Comparison of ENCODE assay signal across 8 cellular contexts in genomic region chr15:88623061-88623460, GRCh38. TPM values are rescaled to one million over a fixed set of nuclear protein-coding genes. Genes with fewer than 3 reads are reported as not detected.
DNase-seq lines count a peak whose midpoint lies in the region; ATAC-seq, FAIRE-seq and TF ChIP-seq lines count a peak whose summit lies in the region.

No MANE protein-coding gene starts in this region.

- peak overlapping the region; percentile 86 to 92 (median 86) for H3K4me3 Mint-ChIP-seq in T-cell

- peak; percentile 84 for FAIRE-seq in endothelial cell of umbilical vein (lab: Jason Lieb, UNC)

- peaks cover 62 to 67% (median 66%) of the 10 kb centered on the region in 3 donors for H3K4me1 Mint-ChIP-seq in T-cell

- H3K27me3 ChIP-seq in endothelial cell of umbilical vein (ENCODE audit: control insufficient read depth in 2 of 2, insufficient read depth in 2 of 2, low read length in 2 of 2) (no peaks in the 10 kb centered on the region), gastrocnemius medialis (no peaks in the 10 kb centered on the region)

- H3K27ac Mint-ChIP-seq in T-cell: peak overlapping the region; percentile 91 to 96

- peaks cover 69% of the 10 kb centered on the region for H3K79me2 ChIP-seq in endothelial cell of umbilical vein (ENCODE audit: control insufficient read depth, insufficient read depth, low read length)

- ATAC-seq in T-cell (replicated peaks in 1 of 4): no peak
- no peak for ATAC-seq in HG03280 (IDR thresholded peaks at IDR 0.05; ENCODE audit: unreplicated experiment)
- ATAC-seq in GM18867 (IDR thresholded peaks at IDR 0.05; ENCODE audit: unreplicated experiment): no peak
- ATAC-seq in gastrocnemius medialis: no peak

- H3K27me3 Mint-ChIP-seq in T-cell: peaks cover 3 to 5% of the 10 kb centered on the region in 2 donors

- H3K4me1 ChIP-seq in endothelial cell of umbilical vein (ENCODE audit: control insufficient read depth, extremely low read depth, insufficient read depth, low read length) (peaks cover 31% of the 10 kb centered on the region), gastrocnemius medialis (peaks cover 14 to 31% of the 10 kb centered on the region in 2 donors)

- POLR2A ChIA-PET in T-cell (lab: Charles Lee) (interaction anchor here in 1 of 2 donors (6.1 kb wide), 1 partner anchor 15 kb away, joined by 41 read pairs; the partner anchor contains the start of gene ISG20), endothelial cell of umbilical vein (lab: Charles Lee) (no interaction called here)

- TF ChIP-seq CTCF in endothelial cell of umbilical vein (IDR thresholded peaks at IDR 0.05; ENCODE audit: extremely low read depth in 1 of 2, insufficient read depth in 1 of 2, low read depth in 1 of 2, low read length in 2 of 2): no peak
- no peak for TF ChIP-seq CTCF in gastrocnemius medialis (IDR thresholded peaks at IDR 0.05 in 4 of 5, conservative IDR thresholded peaks at IDR 0.05 in 1 of 5)

- BruUV-seq in endothelial cell of umbilical vein (replicated peaks; lab: Mats Ljungman, UMichigan): no TSS peak

- H3K9me3 Mint-ChIP-seq in T-cell: no peaks in the 10 kb centered on the region

- no peak overlapping the region for H2AFZ ChIP-seq in endothelial cell of umbilical vein (ENCODE audit: low read depth, low read length)

- H4K20me1 ChIP-seq in endothelial cell of umbilical vein (replicated peaks; ENCODE audit: control insufficient read depth, extremely low read depth, insufficient read depth, low read length): no peaks in the 10 kb centered on the region

- dilution Hi-C loops in endothelial cell of umbilical vein (cut with MboI; ENCODE audit: extremely low pct_ligation_motif_present, low sequenced_read_pairs): no loop called here

- CTCF ChIA-PET in T-cell (lab: Charles Lee): interaction anchor here in 1 of 2 donors (4.0 kb wide), 1 partner anchor 41 kb away, joined by 23 read pairs; no protein-coding TSS in a partner anchor
- CTCF ChIA-PET in endothelial cell of umbilical vein (lab: Charles Lee): interaction anchor here (1.1 to 2.1 kb wide), 2 partner anchors 9 to 211 kb away, joined by 3 to 69 read pairs; no protein-coding TSS in a partner anchor

- H3K4me2 ChIP-seq in endothelial cell of umbilical vein (ENCODE audit: insufficient read depth, low read length): peak overlapping the region; percentile 84

- in situ Hi-C loops in gastrocnemius medialis (cut with MboI; ENCODE audit: low sequenced_read_pairs in 4 of 4): loop anchor here in 1 of 4 donors (25.0 kb wide), 1 partner anchor 136 kb away; no protein-coding TSS in a partner anchor

- H3K36me3 ChIP-seq in endothelial cell of umbilical vein (ENCODE audit: control insufficient read depth in 2 of 2, extremely low read depth in 1 of 2, insufficient read depth in 2 of 2, low read length in 2 of 2) (peaks cover 7 to 11% of the 10 kb centered on the region in 2 experiments), gastrocnemius medialis (peaks cover 0 to 20% of the 10 kb centered on the region in 2 donors)

- peak overlapping the region; percentile 81 for H3K27ac ChIP-seq in endothelial cell of umbilical vein (ENCODE audit: insufficient read depth, low read depth, low read length)
- peak overlapping the region in 2 of 4 donors; percentile 80 to 88 for H3K27ac ChIP-seq in gastrocnemius medialis

- DNase-seq in activated naive CD4-positive, alpha-beta T cell treated with Interleukin-2 at 50 U/mL for 16 hours: peak; percentile 68
- no peak for DNase-seq in activated naive CD4-positive, alpha-beta T cell (lab: John Stamatoyannopoulos, UW)
- peak in 1 of 34 experiments; percentile 13 for DNase-seq in T-cell
- peak; percentile 55 for DNase-seq in endothelial cell of umbilical vein (ENCODE audit: low read depth, low spot score)
- peak; percentile 49 for DNase-seq in posterior vena cava (ENCODE audit: low spot score)
- no peak for DNase-seq in gastrocnemius medialis

- intact Hi-C loops in endothelial cell of umbilical vein (cut with micrococcal nuclease): loop anchor here (5.0 to 10.0 kb wide), 3 partner anchors 156 to 712 kb away; partner anchors contain the start of genes MRPL46, MRPS11 and POLG
- intact Hi-C loops in posterior vena cava (cut with DNase I): no loop called here
- intact Hi-C loops in gastrocnemius medialis (cut with DNase I; ENCODE audit: low total_unique reads): loop anchor here (5.0 kb wide), 2 partner anchors 274 to 709 kb away; partner anchors contain the start of genes HAPLN3 and POLG

- peaks cover 11% of the 10 kb centered on the region for H3K36me3 Mint-ChIP-seq in T-cell

- H3K4me3 ChIP-seq in endothelial cell of umbilical vein (replicated peaks in 1 of 3; ENCODE audit: insufficient read depth in 1 of 3, low read depth in 1 of 3, low read length in 3 of 3) (peak overlapping the region in 1 of 3 experiments; percentile 78), gastrocnemius medialis (no peak overlapping the region)

- H3K9me3 ChIP-seq in endothelial cell of umbilical vein (replicated peaks; ENCODE audit: control insufficient read depth, insufficient read depth, low read length): no peaks in the 10 kb centered on the region
- H3K9me3 ChIP-seq in gastrocnemius medialis: no peaks in the 10 kb centered on the region

- TF ChIP-seq POLR2A in endothelial cell of umbilical vein (IDR thresholded peaks at IDR 0.05; ENCODE audit: low read depth, low read length) (no peak), gastrocnemius medialis (IDR thresholded peaks at IDR 0.05) (no peak)

- H3K9me1 ChIP-seq in endothelial cell of umbilical vein (replicated peaks; ENCODE audit: control insufficient read depth, extremely low read depth, insufficient read depth, low read length): no peaks in the 10 kb centered on the region

- peak overlapping the region; percentile 87 for H3K9ac ChIP-seq in endothelial cell of umbilical vein (replicated peaks; ENCODE audit: extremely low read depth, insufficient read depth, low read length)

TF ChIP-seq in endothelial cell of umbilical vein, 7 proteins besides CTCF, POLR2A, EP300 and RAD21:
- TF ChIP-seq FOS (IDR thresholded peaks at IDR 0.05; ENCODE audit: borderline replicate concordance, insufficient read depth, low read length) (peak; percentile 96), JUN (IDR thresholded peaks at IDR 0.05; ENCODE audit: borderline replicate concordance, insufficient read depth, insufficient read length, low read depth) (no peak), POLR2AphosphoS5 (IDR thresholded peaks at IDR 0.05; ENCODE audit: insufficient read depth, low read depth, low read length) (peak; percentile 18)

RNA-seq across cellular contexts. Expression of gene AEN, which starts 1.9 kb away (rescaled TPM):
- total RNA-seq in T-cell (10 to 100 TPM; 31.1 to 69.2 (median 51.5) TPM), endothelial cell of umbilical vein (35.6 and 38.3 TPM in 2 replicates), posterior vena cava (10 to 100 TPM; 12.2 to 24.3 TPM), gastrocnemius medialis (10 to 100 TPM; 16.1 to 19.2 (median 17.3) TPM)
- polyA plus RNA-seq in endothelial cell of umbilical vein: 31.6 and 34.2 TPM in 2 replicates
- polyA plus RNA-seq in endothelial cell of umbilical vein (2011; cell fraction: cytosol; rRNA removed): 30.4 and 33.1 TPM in 2 replicates
- 71.6 and 79.4 TPM in 2 replicates for polyA plus RNA-seq in endothelial cell of umbilical vein (2011; cell fraction: nucleus; rRNA removed)
- polyA plus RNA-seq in endothelial cell of umbilical vein (2012): 24.7 and 28.5 TPM in 2 replicates
- 40.9 and 53.8 TPM in 2 replicates for polyA minus RNA-seq in endothelial cell of umbilical vein
- 33.0 TPM for polyA minus RNA-seq in endothelial cell of umbilical vein (2011; cell fraction: cytosol; rRNA and poly(A)+ RNA removed)
- polyA minus RNA-seq in endothelial cell of umbilical vein (2011; cell fraction: nucleus; rRNA and poly(A)+ RNA removed): 51.5 and 84.7 TPM in 2 replicates

RNA-seq across cellular contexts. Expression of gene ISG20, which starts 15.8 kb away (rescaled TPM):
- 100 to 1,000 TPM; 141 to 206 (median 153) TPM for total RNA-seq in T-cell
- 5.4 and 6.4 TPM in 2 replicates for total RNA-seq in endothelial cell of umbilical vein
- 7.5 and 9.0 TPM in 2 replicates for polyA plus RNA-seq in endothelial cell of umbilical vein
- polyA plus RNA-seq in endothelial cell of umbilical vein (2011; cell fraction: cytosol; rRNA removed): 5.5 and 6.0 TPM in 2 replicates
- polyA plus RNA-seq in endothelial cell of umbilical vein (2011; cell fraction: nucleus; rRNA removed): 5.0 and 5.1 TPM in 2 replicates
- polyA plus RNA-seq in endothelial cell of umbilical vein (2012): 8.6 and 9.9 TPM in 2 replicates
- polyA minus RNA-seq in endothelial cell of umbilical vein: 4.7 and 6.4 TPM in 2 replicates
- 2.7 TPM for polyA minus RNA-seq in endothelial cell of umbilical vein (2011; cell fraction: cytosol; rRNA and poly(A)+ RNA removed)
- polyA minus RNA-seq in endothelial cell of umbilical vein (2011; cell fraction: nucleus; rRNA and poly(A)+ RNA removed): 11.3 and 15.8 TPM in 2 replicates
- 1 to 10 TPM; 6.9 to 7.4 TPM for total RNA-seq in posterior vena cava
- total RNA-seq in gastrocnemius medialis: 1 to 10 TPM; 1.2 to 9.2 (median 1.6) TPM

Comparison
In these comparisons a context has a peak if more than half of its experiments do, and no peak if none do; other contexts are left out.
1. DNase-seq: peak in activated naive CD4-positive, alpha-beta T cell treated with Interleukin-2 at 50 U/mL for 16 hours (single experiment), endothelial cell of umbilical vein (single experiment) and posterior vena cava (single experiment); none in activated naive CD4-positive, alpha-beta T cell (0 of 4) and gastrocnemius medialis (0 of 2).
2. RNA of gene ISG20, which starts 15.8 kb away (total RNA-seq): 141 to 206 TPM in T-cell; 6.9 to 7.4 TPM in posterior vena cava, 5.4 to 6.4 TPM in endothelial cell of umbilical vein and 1.2 to 9.2 TPM in gastrocnemius medialis; every median in the first group is over 10 times any median in the second.
3. intact Hi-C loops: an anchor here in endothelial cell of umbilical vein (5.0 to 10.0 kb wide) and gastrocnemius medialis (5.0 kb wide); none called in posterior vena cava.